ENCODE assay signal across 8 cellular contexts in the genomic region with DNA sequence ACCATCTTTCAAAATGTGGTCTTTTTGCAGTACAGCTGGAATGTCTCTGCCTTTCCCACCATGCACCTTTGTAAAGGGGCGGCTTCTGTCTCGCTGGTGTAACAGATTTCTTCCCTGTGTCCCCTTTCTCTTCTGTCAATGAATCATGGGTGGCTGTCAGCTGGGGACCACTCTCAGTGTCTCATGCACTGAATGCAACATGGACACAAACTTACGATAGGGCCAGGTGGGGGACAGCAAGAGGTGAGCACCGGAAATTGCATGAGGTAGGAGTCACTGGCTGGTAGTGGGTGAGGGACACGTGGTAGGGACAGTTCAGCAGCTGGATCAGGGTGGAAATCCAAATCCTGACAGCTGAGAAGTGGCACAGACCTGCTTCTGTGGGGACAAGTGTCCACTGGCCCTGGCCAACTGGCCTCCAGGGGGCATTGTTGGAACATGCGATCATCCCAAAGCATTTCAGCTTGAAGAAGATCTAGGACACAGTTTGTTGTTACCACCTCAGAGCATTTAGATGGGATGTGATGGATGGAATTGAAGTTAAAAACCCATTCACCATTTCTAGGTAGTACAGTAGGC.
DNase-seq lines count a peak whose midpoint lies in the region; TF ChIP-seq lines count a peak whose summit lies in the region.
"Not testable (repeated sequence)": the region's sequence is repeated elsewhere in the genome, so short reads cannot be mapped to it uniquely, and the experiment has no call there.

No MANE protein-coding gene starts in this region.

- H3K9me3 ChIP-seq in Karpas-422 (ENCODE audit: low read length); NT2/D1 (ENCODE audit: insufficient read depth, low read length); endodermal cell (ENCODE audit: control insufficient read depth, low read length); neural progenitor cell (ENCODE audit: low read depth): not testable (repeated sequence)

- not testable (repeated sequence) for H3K27me3 Mint-ChIP-seq in activated CD4-positive, alpha-beta T cell treated with anti-CD3 and anti-CD28 coated beads, Interleukin-2, amount 10 ng/mL, durations not matched to agents 7 days and 5 days; endodermal cell (ENCODE audit: insufficient read depth); neural progenitor cell (ENCODE audit: insufficient read depth, low read depth)

- POLR2A ChIA-PET in activated CD4-positive, alpha-beta T cell treated with anti-CD3 and anti-CD28 coated beads, Interleukin-2, amount 10 ng/mL, durations not matched to agents 7 days and 5 days (lab: Charles Lee), result interaction anchor here (0.6 kb wide), 1 partner anchor 11 kb away, joined by 5 read pairs; no protein-coding TSS in a partner anchor

- not testable (repeated sequence) for H3K27ac ChIP-seq in 22Rv1; Karpas-422 (ENCODE audit: low read length); endodermal cell (ENCODE audit: low read depth, low read length); neural progenitor cell

- DNase-seq in EH (ENCODE audit: low read depth) (peak; percentile 25), Karpas-422 (peak; percentile 53), NT2/D1 (ENCODE audit: low read depth, low spot score) (peak; percentile 8), endodermal cell (peak; percentile 88), hepatic stellate cell (ENCODE audit: low spot score) (peak; percentile 16), neural progenitor cell (ENCODE audit: low spot score) (peak; percentile 57)
- peak; percentile 22 for DNase-seq in activated CD4-positive, alpha-beta T cell treated with anti-CD3 and anti-CD28 coated beads, Interleukin-2, amount 10 ng/mL, durations not matched to agents 7 days and 5 days

- H2AFZ ChIP-seq in Karpas-422 (ENCODE audit: low read length); neural progenitor cell (replicated peaks): not testable (repeated sequence)

- not testable (repeated sequence) for H3K4me1 Mint-ChIP-seq in activated CD4-positive, alpha-beta T cell treated with anti-CD3 and anti-CD28 coated beads, Interleukin-2, amount 10 ng/mL, durations not matched to agents 7 days and 5 days; endodermal cell; neural progenitor cell

- TF ChIP-seq CTCF in 22Rv1 (IDR thresholded peaks at IDR 0.05) (peak; percentile 35), endodermal cell (conservative IDR thresholded peaks at IDR 0.05) (peak; percentile 80), neural progenitor cell (IDR thresholded peaks at IDR 0.05) (peak; percentile 67)

- H3K4me3 ChIP-seq in Karpas-422 (ENCODE audit: low read length); NT2/D1 (ENCODE audit: insufficient read length, low read depth); endodermal cell (ENCODE audit: low read length); neural progenitor cell: not testable (repeated sequence)

- 85% methylated on average over 6 of the region's 6 CpGs; no CpG with 5 or more reads in 1 of the 2 experiments for WGBS in endodermal cell (ENCODE audit: insufficient coverage in 1 of 2, insufficient read length in 1 of 2), 2 experiments

- H3K9me3 Mint-ChIP-seq in activated CD4-positive, alpha-beta T cell treated with anti-CD3 and anti-CD28 coated beads, Interleukin-2, amount 10 ng/mL, durations not matched to agents 7 days and 5 days; endodermal cell; neural progenitor cell: not testable (repeated sequence)

- H3K79me2 ChIP-seq in Karpas-422 (ENCODE audit: low read length); neural progenitor cell (ENCODE audit: low read depth): not testable (repeated sequence)

- not testable (repeated sequence) for H3K36me3 Mint-ChIP-seq in activated CD4-positive, alpha-beta T cell treated with anti-CD3 and anti-CD28 coated beads, Interleukin-2, amount 10 ng/mL, durations not matched to agents 7 days and 5 days (ENCODE audit: low read depth)
- H3K36me3 Mint-ChIP-seq in endodermal cell (ENCODE audit: low read depth), result peaks cover 41% of the 10 kb centered on the region
- H3K36me3 Mint-ChIP-seq in neural progenitor cell, result peaks cover 23% of the 10 kb centered on the region

- CTCF ChIA-PET in activated CD4-positive, alpha-beta T cell treated with anti-CD3 and anti-CD28 coated beads, Interleukin-2, amount 10 ng/mL, durations not matched to agents 7 days and 5 days (lab: Charles Lee), result not testable (repeated sequence)

- not testable (repeated sequence) for H3K4me3 Mint-ChIP-seq in activated CD4-positive, alpha-beta T cell treated with anti-CD3 and anti-CD28 coated beads, Interleukin-2, amount 10 ng/mL, durations not matched to agents 7 days and 5 days; endodermal cell; neural progenitor cell

- not testable (repeated sequence) for H3K36me3 ChIP-seq in Karpas-422 (ENCODE audit: insufficient read depth, low read length); NT2/D1 (ENCODE audit: insufficient read depth, insufficient read length, low read length); neural progenitor cell
- peaks cover 21% of the 10 kb centered on the region for H3K36me3 ChIP-seq in endodermal cell (ENCODE audit: control insufficient read depth, insufficient read depth, low read length)

- H3K27me3 ChIP-seq in Karpas-422 (ENCODE audit: low read length); NT2/D1 (ENCODE audit: insufficient read depth, insufficient read length); endodermal cell (ENCODE audit: control insufficient read depth, insufficient read depth, low read length, poor library complexity, severe bottlenecking); neural progenitor cell: not testable (repeated sequence)

- H3K27ac Mint-ChIP-seq in activated CD4-positive, alpha-beta T cell treated with anti-CD3 and anti-CD28 coated beads, Interleukin-2, amount 10 ng/mL, durations not matched to agents 7 days and 5 days; endodermal cell; neural progenitor cell: not testable (repeated sequence)

- not testable (repeated sequence) for H3K4me2 ChIP-seq in Karpas-422 (ENCODE audit: low read depth, low read length, poor library complexity, severe bottlenecking); neural progenitor cell

- not testable (repeated sequence) for H3K9me2 ChIP-seq in Karpas-422 (replicated peaks; ENCODE audit: insufficient read depth, low read length)

- H3F3A ChIP-seq in neural progenitor cell (ENCODE audit: low read depth), result not testable (repeated sequence)

- not testable (repeated sequence) for H3K9ac ChIP-seq in Karpas-422 (ENCODE audit: low read length); NT2/D1 (ENCODE audit: insufficient read length, low read depth); endodermal cell (ENCODE audit: extremely low read depth, low read length, poor library complexity, severe bottlenecking); neural progenitor cell

- H4K20me1 ChIP-seq in Karpas-422 (ENCODE audit: insufficient read depth, low read depth, low read length); neural progenitor cell (ENCODE audit: low read depth): not testable (repeated sequence)

- H3K4me1 ChIP-seq in Karpas-422 (ENCODE audit: low read length); NT2/D1 (ENCODE audit: insufficient read depth, insufficient read length); endodermal cell (ENCODE audit: control insufficient read depth, insufficient read depth, low read length); neural progenitor cell: not testable (repeated sequence)

Comparison
In these comparisons a context has a peak if more than half of its experiments do, and no peak if none do; other contexts are left out.
1. DNase-seq: peak in every context shown above with its lines; median percentile 88 in endodermal cell; 57 in neural progenitor cell; 53 in Karpas-422; 25 in EH; 22 in activated CD4-positive, alpha-beta T cell treated with anti-CD3 and anti-CD28 coated beads, Interleukin-2, amount 10 ng/mL, durations not matched to agents 7 days and 5 days; 16 in hepatic stellate cell; 8 in NT2/D1.